Comparison of ENCODE assay signal across 11 cellular contexts in genomic region chr12:6462234-6462995, GRCh38. TPM values are rescaled to one million over a fixed set of nuclear protein-coding genes. Genes with fewer than 3 reads are reported as not detected.
A peak's percentile ranks its signal among the peaks of the same experiment; 100 is the strongest.
DNase-seq lines count a peak whose midpoint lies in the region; ATAC-seq and TF ChIP-seq lines count a peak whose summit lies in the region.
"Had no signal": no experiment of that assay in that cellular context is flagged by ENCODE, and none has a peak within 500 bp of the region (broad histone marks: within the 10 kb centered on the region; RNA-seq: fewer than 3 reads in every experiment).

No MANE protein-coding gene starts in this region.

- no peak for ATAC-seq in WTC11
- ATAC-seq in esophagus mucosa: peak; percentile 5

- H3K4me3 Mint-ChIP-seq in WTC11 (no peak overlapping the region), mesothelial cell of epicardium (no peak overlapping the region)
- H3K4me3 Mint-ChIP-seq: neural crest cell had no signal

- POLR2A ChIA-PET in WTC11 (lab: Charles Lee): interaction anchor here (2.7 kb wide), 1 partner anchor 8 kb away, joined by 10 read pairs; the partner anchor contains the start of gene VAMP1

- CTCF ChIA-PET in WTC11 (lab: Charles Lee): interaction anchor here (0.7 kb wide), 1 partner anchor 136 kb away, joined by 5 read pairs; no protein-coding TSS in a partner anchor

- peak overlapping the region; percentile 85 for H3K27ac ChIP-seq in substantia nigra (ENCODE audit: low read depth, low read length, poor library complexity, severe bottlenecking)

- no peaks in the 10 kb centered on the region for H3K27me3 Mint-ChIP-seq in WTC11 (ENCODE audit: low read depth)
- no peaks in the 10 kb centered on the region for H3K27me3 Mint-ChIP-seq in mesothelial cell of epicardium (ENCODE audit: low read depth)

- H3K4me1 Mint-ChIP-seq in WTC11 (peaks cover 9% of the 10 kb centered on the region; the same call in 1 of the 2 replicates), mesothelial cell of epicardium (no peaks in the 10 kb centered on the region)

- H3K9me3 Mint-ChIP-seq in WTC11: no peaks in the 10 kb centered on the region
- H3K9me3 Mint-ChIP-seq in mesothelial cell of epicardium: no peaks in the 10 kb centered on the region
- H3K9me3 Mint-ChIP-seq: neural crest cell had no signal

- H3K36me3 Mint-ChIP-seq in WTC11 (peaks cover 54% of the 10 kb centered on the region), mesothelial cell of epicardium (peaks cover 6% of the 10 kb centered on the region)

- H3K27ac Mint-ChIP-seq in WTC11: no peak overlapping the region; the same call in 1 of the 2 replicates
- H3K27ac Mint-ChIP-seq in mesothelial cell of epicardium: no peak overlapping the region

- TF ChIP-seq CTCF in WTC11 (IDR thresholded peaks at IDR 0.05) (no peak), mesothelial cell of epicardium (IDR thresholded peaks at IDR 0.05; ENCODE audit: unreplicated experiment) (no peak)

- DNase-seq in activated effector memory CD4-positive, alpha-beta T cell treated with anti-CD3 and anti-CD28 coated beads, Interleukin-2, amount 50 U/mL, for 16 hours: peak; percentile 75
- no peak for DNase-seq in activated effector memory CD4-positive, alpha-beta T cell treated with Interleukin-2 at 50 U/mL for 16 hours
- DNase-seq in WTC11 (ENCODE audit: low spot score) (peak; percentile 3), substantia nigra (lab: John Stamatoyannopoulos, UW) (no peak), NCI-H2196 (lab: John Stamatoyannopoulos, UW; ENCODE audit: unreplicated experiment) (no peak), mesothelial cell of epicardium (ENCODE audit: low spot score in 2 of 2, unreplicated experiment in 2 of 2) (no peak), T1000 (lab: John Stamatoyannopoulos, UW) (no peak)
- DNase-seq: ACHN had no signal

TF ChIP-seq in WTC11, 78 proteins besides CTCF, POLR2A, EP300 and RAD21:
- no peak for TF ChIP-seq PRRX2 (CRISPR knock-in tag; IDR thresholded peaks at IDR 0.05)
- TF ChIP-seq PRDM15 (CRISPR knock-in tag; IDR thresholded peaks at IDR 0.05): no peak
- TF ChIP-seq ESRRA (CRISPR knock-in tag; IDR thresholded peaks at IDR 0.05; ENCODE audit: borderline replicate concordance): no peak
- TF ChIP-seq ZNF121 (CRISPR knock-in tag; IDR thresholded peaks at IDR 0.05): no peak
- TF ChIP-seq GTF2I (CRISPR knock-in tag; conservative IDR thresholded peaks at IDR 0.05): no peak
- no peak for TF ChIP-seq TCF7 (CRISPR knock-in tag; IDR thresholded peaks at IDR 0.05; ENCODE audit: low read depth)
- TF ChIP-seq RELA (CRISPR knock-in tag; IDR thresholded peaks at IDR 0.05; ENCODE audit: borderline replicate concordance): no peak
- TF ChIP-seq MAX (CRISPR knock-in tag; IDR thresholded peaks at IDR 0.05): no peak
- no peak for TF ChIP-seq FOXP1 (CRISPR knock-in tag; IDR thresholded peaks at IDR 0.05; ENCODE audit: borderline replicate concordance)
- no peak for TF ChIP-seq ZNF423 (CRISPR knock-in tag; IDR thresholded peaks at IDR 0.05)
- TF ChIP-seq E2F1 (CRISPR knock-in tag; IDR thresholded peaks at IDR 0.05): no peak
- TF ChIP-seq SMAD4 (CRISPR knock-in tag; IDR thresholded peaks at IDR 0.05): no peak
- no peak for TF ChIP-seq EMX1 (CRISPR knock-in tag; IDR thresholded peaks at IDR 0.05)
- TF ChIP-seq HMGA2 (CRISPR knock-in tag; IDR thresholded peaks at IDR 0.05): no peak
- no peak for TF ChIP-seq ZNF416 (CRISPR knock-in tag; IDR thresholded peaks at IDR 0.05)
- no peak for TF ChIP-seq ERG (CRISPR knock-in tag; IDR thresholded peaks at IDR 0.05)
- TF ChIP-seq ZMAT4 (CRISPR knock-in tag; IDR thresholded peaks at IDR 0.05): no peak
- no peak for TF ChIP-seq ZNF671 (CRISPR knock-in tag; IDR thresholded peaks at IDR 0.05)
- TF ChIP-seq NFATC4 (CRISPR knock-in tag; IDR thresholded peaks at IDR 0.05): no peak

RNA-seq across cellular contexts. Expression of gene VAMP1, which starts 8.1 kb away (rescaled TPM):
- total RNA-seq in WTC11 (2021) (12.8 to 14.3 TPM (median 13.8 TPM) in 3 replicates), esophagus mucosa (1.6 TPM), mesothelial cell of epicardium (5.2 to 6.9 TPM (median 6.4 TPM) in 3 replicates)

RNA-seq across cellular contexts. Expression of gene TAPBPL, which starts 10.6 kb away (rescaled TPM):
- total RNA-seq in WTC11 (2021) (0.98 to 1.3 TPM (median 1.1 TPM) in 3 replicates), esophagus mucosa (11.4 TPM), mesothelial cell of epicardium (2.2 to 2.6 TPM (median 2.5 TPM) in 3 replicates)

RNA-seq across cellular contexts. Expression of gene CD27, which starts 17.7 kb away (rescaled TPM):
- 0.23 to 0.34 TPM (median 0.28 TPM) in 3 replicates for total RNA-seq in WTC11 (2021)
- total RNA-seq in esophagus mucosa: 0.40 TPM
- total RNA-seq in mesothelial cell of epicardium: not detected in 3 replicates
- total RNA-seq: NCI-H460, neural crest cell had no signal

RNA-seq across cellular contexts. Expression of gene MRPL51, which starts 30.6 kb away (rescaled TPM):
- total RNA-seq in WTC11 (2021) (285 to 290 TPM (median 288 TPM) in 3 replicates), esophagus mucosa (180 TPM), mesothelial cell of epicardium (137 to 148 TPM (median 145 TPM) in 3 replicates)

RNA-seq across cellular contexts. Expression of gene NCAPD2, which starts 31.5 kb away (rescaled TPM):
- total RNA-seq in WTC11 (2021) (131 to 141 TPM (median 133 TPM) in 3 replicates), esophagus mucosa (37.4 TPM), mesothelial cell of epicardium (56.3 to 62.6 TPM (median 57.1 TPM) in 3 replicates)

Comparison
In these comparisons a context has a peak if more than half of its experiments do, and no peak if none do; other contexts are left out.
1. DNase-seq: peak in activated effector memory CD4-positive, alpha-beta T cell treated with anti-CD3 and anti-CD28 coated beads, Interleukin-2, amount 50 U/mL, for 16 hours (single experiment) and WTC11 (single experiment); none in activated effector memory CD4-positive, alpha-beta T cell treated with Interleukin-2 at 50 U/mL for 16 hours (single experiment), substantia nigra (0 of 49), NCI-H2196 (single experiment), mesothelial cell of epicardium (0 of 2) and T1000 (single experiment).